Comparison of ENCODE assay signal across 12 cellular contexts in genomic region chr3:160697628-160698382, GRCh38. TPM values are rescaled to one million over a fixed set of nuclear protein-coding genes. Genes with fewer than 3 reads are reported as not detected.
DNase-seq lines count a peak whose midpoint lies in the region; ATAC-seq and TF ChIP-seq lines count a peak whose summit lies in the region.
"Had no signal": no experiment of that assay in that cellular context is flagged by ENCODE, and none has a peak within 500 bp of the region (broad histone marks: within the 10 kb centered on the region; RNA-seq: fewer than 3 reads in every experiment).

No MANE protein-coding gene starts in this region.

- H3K9me3 ChIP-seq in heart right ventricle (no peaks in the 10 kb centered on the region), endodermal cell (ENCODE audit: control insufficient read depth, low read length) (no peaks in the 10 kb centered on the region)

- no peak overlapping the region for H3K9ac ChIP-seq in endodermal cell (ENCODE audit: extremely low read depth, low read length, poor library complexity, severe bottlenecking)

- H3K27ac Mint-ChIP-seq in endodermal cell: no peak overlapping the region
- H3K27ac Mint-ChIP-seq: CD8-positive, alpha-beta memory T cell had no signal

- H3K27me3 Mint-ChIP-seq in endodermal cell (ENCODE audit: insufficient read depth): peaks cover 12% of the 10 kb centered on the region

- no peaks in the 10 kb centered on the region for H3K27me3 ChIP-seq in heart right ventricle
- H3K27me3 ChIP-seq in endodermal cell (ENCODE audit: control insufficient read depth, insufficient read depth, low read length, poor library complexity, severe bottlenecking): peaks cover 10% of the 10 kb centered on the region

- ATAC-seq in heart right ventricle (peak in 5 of 8 donors; percentile 50 to 80 (median 68)), HG03354 (IDR thresholded peaks at IDR 0.05; ENCODE audit: poor library complexity, severe bottlenecking, unreplicated experiment) (peak; percentile 48), GM21825 (IDR thresholded peaks at IDR 0.05; ENCODE audit: unreplicated experiment) (no peak), HG02970 (IDR thresholded peaks at IDR 0.05; ENCODE audit: low FRiP score, unreplicated experiment) (no peak)

- H3K4me1 Mint-ChIP-seq in endodermal cell: peaks cover 27% of the 10 kb centered on the region

- no peak for TF ChIP-seq CTCF in heart right ventricle (IDR thresholded peaks at IDR 0.05)
- no peak for TF ChIP-seq CTCF in endodermal cell (conservative IDR thresholded peaks at IDR 0.05)

- H3K9me3 Mint-ChIP-seq in endodermal cell: no peaks in the 10 kb centered on the region

- no peaks in the 10 kb centered on the region for H3K36me3 Mint-ChIP-seq in endodermal cell (ENCODE audit: low read depth)
- H3K36me3 Mint-ChIP-seq: CD8-positive, alpha-beta memory T cell had no signal

- H3K36me3 ChIP-seq in heart right ventricle (no peaks in the 10 kb centered on the region), endodermal cell (ENCODE audit: control insufficient read depth, insufficient read depth, low read length) (no peaks in the 10 kb centered on the region)

- no peak overlapping the region for H3K4me3 Mint-ChIP-seq in endodermal cell
- H3K4me3 Mint-ChIP-seq: CD8-positive, alpha-beta memory T cell had no signal

- H3K4me3 ChIP-seq in heart right ventricle (no peak overlapping the region), endodermal cell (ENCODE audit: low read length) (no peak overlapping the region)
- H3K4me3 ChIP-seq: lung had no signal

- WGBS in heart right ventricle, 2 donors: 88 to 98% methylated on average over 1 of the region's 1 CpG
- 76 to 80% methylated on average over 1 of the region's 1 CpG for WGBS in endodermal cell (ENCODE audit: insufficient coverage in 1 of 2, insufficient read length in 1 of 2), 2 experiments

- peak overlapping the region in 6 of 10 donors; percentile 5 to 37 (median 19) for H3K27ac ChIP-seq in heart right ventricle
- H3K27ac ChIP-seq in endodermal cell (ENCODE audit: low read depth, low read length): no peak overlapping the region

- DNase-seq in heart right ventricle (no peak), cardiac septum (ENCODE audit: low spot score) (no peak), astrocyte of the hippocampus (ENCODE audit: low read depth, low spot score) (peak; percentile 55), stromal cell of bone marrow (ENCODE audit: low read depth) (peak; percentile 37), endodermal cell (no peak)
- DNase-seq: activated CD4-positive, alpha-beta T cell treated with anti-CD3 and anti-CD28 coated beads for 48 hours; CD8-positive, alpha-beta memory T cell; dermis blood vessel endothelial cell had no signal

- H3K4me1 ChIP-seq in heart right ventricle (peaks cover 0 to 17% (median 9%) of the 10 kb centered on the region in 9 donors), endodermal cell (ENCODE audit: control insufficient read depth, insufficient read depth, low read length) (peaks cover 4% of the 10 kb centered on the region)

- intact Hi-C loops in heart right ventricle (cut with DNase I) (no loop called here), cardiac septum (cut with DNase I) (no loop called here)

RNA-seq across cellular contexts. Expression of gene ARL14, which starts 20.8 kb away (rescaled TPM):
- total RNA-seq in heart right ventricle: not detected
- polyA plus RNA-seq in heart right ventricle: not detected
- total RNA-seq in cardiac septum: not detected
- total RNA-seq in endodermal cell: not detected
- not detected for polyA plus RNA-seq in endodermal cell (2013, experiment 1 of 2)
- not detected for polyA plus RNA-seq in endodermal cell (2013, experiment 2 of 2)
- total RNA-seq: CD8-positive, alpha-beta memory T cell; dermis blood vessel endothelial cell; lung had no signal
- polyA plus RNA-seq: CD8-positive, alpha-beta memory T cell had no signal

RNA-seq across cellular contexts. Expression of gene PPM1L, which starts 58.2 kb away (rescaled TPM):
- total RNA-seq in heart right ventricle (10 to 100 TPM; 35.5 to 55.5 (median 38.8) TPM), cardiac septum (28.8 TPM), endodermal cell (1 to 10 TPM; 1.6 to 3.3 TPM)
- 1 to 10 TPM; 4.4 to 6.9 TPM for polyA plus RNA-seq in heart right ventricle
- 15.0 TPM for polyA plus RNA-seq in endodermal cell (2013, experiment 1 of 2)
- 14.3 TPM for polyA plus RNA-seq in endodermal cell (2013, experiment 2 of 2)

Comparison
In these comparisons a context has a peak if more than half of its experiments do, and no peak if none do; other contexts are left out.
1. ATAC-seq: peak in heart right ventricle (5 of 8) and HG03354 (single experiment); none in GM21825 (single experiment) and HG02970 (single experiment).
2. DNase-seq: peak in astrocyte of the hippocampus (single experiment) and stromal cell of bone marrow (single experiment); none in heart right ventricle (0 of 2), cardiac septum (single experiment) and endodermal cell (single experiment).